1 cellular context compared by ENCODE assay signal in the genomic region with DNA sequence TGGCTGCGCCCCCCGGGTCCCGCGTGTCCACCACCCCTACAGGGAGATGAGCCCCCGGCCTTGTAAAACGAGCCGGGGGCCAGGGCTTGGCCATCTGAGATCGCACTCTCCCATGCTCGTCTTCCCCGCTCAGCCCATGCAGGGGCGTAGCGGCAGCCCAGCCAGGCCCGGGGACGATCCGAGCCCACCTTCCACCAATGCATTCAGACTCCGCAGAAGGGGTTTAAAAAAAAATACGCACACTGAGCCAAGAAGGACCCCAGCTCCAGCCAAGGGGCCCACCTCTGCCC.
TF ChIP-seq lines count a peak whose summit lies in the region.

No MANE protein-coding gene starts in this region.

TF ChIP-seq in WTC11, 78 proteins besides CTCF, POLR2A, EP300 and RAD21 (continued from another document):
- TF ChIP-seq, protein P1, sequence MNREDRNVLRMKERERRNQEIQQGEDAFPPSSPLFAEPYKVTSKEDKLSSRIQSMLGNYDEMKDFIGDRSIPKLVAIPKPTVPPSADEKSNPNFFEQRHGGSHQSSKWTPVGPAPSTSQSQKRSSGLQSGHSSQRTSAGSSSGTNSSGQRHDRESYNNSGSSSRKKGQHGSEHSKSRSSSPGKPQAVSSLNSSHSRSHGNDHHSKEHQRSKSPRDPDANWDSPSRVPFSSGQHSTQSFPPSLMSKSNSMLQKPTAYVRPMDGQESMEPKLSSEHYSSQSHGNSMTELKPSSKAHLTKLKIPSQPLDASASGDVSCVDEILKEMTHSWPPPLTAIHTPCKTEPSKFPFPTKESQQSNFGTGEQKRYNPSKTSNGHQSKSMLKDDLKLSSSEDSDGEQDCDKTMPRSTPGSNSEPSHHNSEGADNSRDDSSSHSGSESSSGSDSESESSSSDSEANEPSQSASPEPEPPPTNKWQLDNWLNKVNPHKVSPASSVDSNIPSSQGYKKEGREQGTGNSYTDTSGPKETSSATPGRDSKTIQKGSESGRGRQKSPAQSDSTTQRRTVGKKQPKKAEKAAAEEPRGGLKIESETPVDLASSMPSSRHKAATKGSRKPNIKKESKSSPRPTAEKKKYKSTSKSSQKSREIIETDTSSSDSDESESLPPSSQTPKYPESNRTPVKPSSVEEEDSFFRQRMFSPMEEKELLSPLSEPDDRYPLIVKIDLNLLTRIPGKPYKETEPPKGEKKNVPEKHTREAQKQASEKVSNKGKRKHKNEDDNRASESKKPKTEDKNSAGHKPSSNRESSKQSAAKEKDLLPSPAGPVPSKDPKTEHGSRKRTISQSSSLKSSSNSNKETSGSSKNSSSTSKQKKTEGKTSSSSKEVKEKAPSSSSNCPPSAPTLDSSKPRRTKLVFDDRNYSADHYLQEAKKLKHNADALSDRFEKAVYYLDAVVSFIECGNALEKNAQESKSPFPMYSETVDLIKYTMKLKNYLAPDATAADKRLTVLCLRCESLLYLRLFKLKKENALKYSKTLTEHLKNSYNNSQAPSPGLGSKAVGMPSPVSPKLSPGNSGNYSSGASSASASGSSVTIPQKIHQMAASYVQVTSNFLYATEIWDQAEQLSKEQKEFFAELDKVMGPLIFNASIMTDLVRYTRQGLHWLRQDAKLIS (CRISPR knock-in tag; IDR thresholded peaks at IDR 0.05; ENCODE audit: borderline replicate concordance), result no peak
- TF ChIP-seq TCF7 (CRISPR knock-in tag; IDR thresholded peaks at IDR 0.05; ENCODE audit: low read depth) (no peak), ZNF423 (CRISPR knock-in tag; IDR thresholded peaks at IDR 0.05) (no peak), TEAD1 (CRISPR knock-in tag; IDR thresholded peaks at IDR 0.05) (no peak), PRRX2 (CRISPR knock-in tag; IDR thresholded peaks at IDR 0.05) (no peak), EMX1 (CRISPR knock-in tag; IDR thresholded peaks at IDR 0.05) (no peak), CREB1 (CRISPR knock-in tag; IDR thresholded peaks at IDR 0.05) (no peak), FOXP1 (CRISPR knock-in tag; IDR thresholded peaks at IDR 0.05; ENCODE audit: borderline replicate concordance) (no peak), SP1 (CRISPR knock-in tag; conservative IDR thresholded peaks at IDR 0.05) (no peak; the same call in 1 of the 2 replicates), NR2C2 (CRISPR knock-in tag; IDR thresholded peaks at IDR 0.05) (no peak), RELA (CRISPR knock-in tag; IDR thresholded peaks at IDR 0.05; ENCODE audit: borderline replicate concordance) (no peak), JUN (CRISPR knock-in tag; IDR thresholded peaks at IDR 0.05) (no peak), MXD4 (CRISPR knock-in tag; IDR thresholded peaks at IDR 0.05; ENCODE audit: borderline replicate concordance) (no peak)
- TF ChIP-seq, protein P2, sequence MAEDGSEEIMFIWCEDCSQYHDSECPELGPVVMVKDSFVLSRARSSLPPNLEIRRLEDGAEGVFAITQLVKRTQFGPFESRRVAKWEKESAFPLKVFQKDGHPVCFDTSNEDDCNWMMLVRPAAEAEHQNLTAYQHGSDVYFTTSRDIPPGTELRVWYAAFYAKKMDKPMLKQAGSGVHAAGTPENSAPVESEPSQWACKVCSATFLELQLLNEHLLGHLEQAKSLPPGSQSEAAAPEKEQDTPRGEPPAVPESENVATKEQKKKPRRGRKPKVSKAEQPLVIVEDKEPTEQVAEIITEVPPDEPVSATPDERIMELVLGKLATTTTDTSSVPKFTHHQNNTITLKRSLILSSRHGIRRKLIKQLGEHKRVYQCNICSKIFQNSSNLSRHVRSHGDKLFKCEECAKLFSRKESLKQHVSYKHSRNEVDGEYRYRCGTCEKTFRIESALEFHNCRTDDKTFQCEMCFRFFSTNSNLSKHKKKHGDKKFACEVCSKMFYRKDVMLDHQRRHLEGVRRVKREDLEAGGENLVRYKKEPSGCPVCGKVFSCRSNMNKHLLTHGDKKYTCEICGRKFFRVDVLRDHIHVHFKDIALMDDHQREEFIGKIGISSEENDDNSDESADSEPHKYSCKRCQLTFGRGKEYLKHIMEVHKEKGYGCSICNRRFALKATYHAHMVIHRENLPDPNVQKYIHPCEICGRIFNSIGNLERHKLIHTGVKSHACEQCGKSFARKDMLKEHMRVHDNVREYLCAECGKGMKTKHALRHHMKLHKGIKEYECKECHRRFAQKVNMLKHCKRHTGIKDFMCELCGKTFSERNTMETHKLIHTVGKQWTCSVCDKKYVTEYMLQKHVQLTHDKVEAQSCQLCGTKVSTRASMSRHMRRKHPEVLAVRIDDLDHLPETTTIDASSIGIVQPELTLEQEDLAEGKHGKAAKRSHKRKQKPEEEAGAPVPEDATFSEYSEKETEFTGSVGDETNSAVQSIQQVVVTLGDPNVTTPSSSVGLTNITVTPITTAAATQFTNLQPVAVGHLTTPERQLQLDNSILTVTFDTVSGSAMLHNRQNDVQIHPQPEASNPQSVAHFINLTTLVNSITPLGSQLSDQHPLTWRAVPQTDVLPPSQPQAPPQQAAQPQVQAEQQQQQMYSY (CRISPR knock-in tag; IDR thresholded peaks at IDR 0.05), result no peak
- TF ChIP-seq, protein P3, sequence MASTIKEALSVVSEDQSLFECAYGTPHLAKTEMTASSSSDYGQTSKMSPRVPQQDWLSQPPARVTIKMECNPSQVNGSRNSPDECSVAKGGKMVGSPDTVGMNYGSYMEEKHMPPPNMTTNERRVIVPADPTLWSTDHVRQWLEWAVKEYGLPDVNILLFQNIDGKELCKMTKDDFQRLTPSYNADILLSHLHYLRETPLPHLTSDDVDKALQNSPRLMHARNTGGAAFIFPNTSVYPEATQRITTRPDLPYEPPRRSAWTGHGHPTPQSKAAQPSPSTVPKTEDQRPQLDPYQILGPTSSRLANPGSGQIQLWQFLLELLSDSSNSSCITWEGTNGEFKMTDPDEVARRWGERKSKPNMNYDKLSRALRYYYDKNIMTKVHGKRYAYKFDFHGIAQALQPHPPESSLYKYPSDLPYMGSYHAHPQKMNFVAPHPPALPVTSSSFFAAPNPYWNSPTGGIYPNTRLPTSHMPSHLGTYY (CRISPR knock-in tag; IDR thresholded peaks at IDR 0.05), result no peak
- TF ChIP-seq, protein P4, sequence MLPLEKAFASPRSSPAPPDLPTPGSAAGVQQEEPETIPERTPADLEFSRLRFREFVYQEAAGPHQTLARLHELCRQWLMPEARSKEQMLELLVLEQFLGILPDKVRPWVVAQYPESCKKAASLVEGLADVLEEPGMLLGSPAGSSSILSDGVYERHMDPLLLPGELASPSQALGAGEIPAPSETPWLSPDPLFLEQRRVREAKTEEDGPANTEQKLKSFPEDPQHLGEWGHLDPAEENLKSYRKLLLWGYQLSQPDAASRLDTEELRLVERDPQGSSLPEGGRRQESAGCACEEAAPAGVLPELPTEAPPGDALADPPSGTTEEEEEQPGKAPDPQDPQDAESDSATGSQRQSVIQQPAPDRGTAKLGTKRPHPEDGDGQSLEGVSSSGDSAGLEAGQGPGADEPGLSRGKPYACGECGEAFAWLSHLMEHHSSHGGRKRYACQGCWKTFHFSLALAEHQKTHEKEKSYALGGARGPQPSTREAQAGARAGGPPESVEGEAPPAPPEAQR (CRISPR knock-in tag; IDR thresholded peaks at IDR 0.05), result no peak
- TF ChIP-seq, protein P5, sequence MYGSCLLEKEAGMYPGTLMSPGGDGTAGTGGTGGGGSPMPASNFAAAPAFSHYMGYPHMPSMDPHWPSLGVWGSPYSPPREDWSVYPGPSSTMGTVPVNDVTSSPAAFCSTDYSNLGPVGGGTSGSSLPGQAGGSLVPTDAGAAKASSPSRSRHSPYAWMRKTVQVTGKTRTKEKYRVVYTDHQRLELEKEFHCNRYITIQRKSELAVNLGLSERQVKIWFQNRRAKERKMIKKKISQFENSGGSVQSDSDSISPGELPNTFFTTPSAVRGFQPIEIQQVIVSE (CRISPR knock-in tag; IDR thresholded peaks at IDR 0.05; ENCODE audit: borderline replicate concordance), result no peak
- TF ChIP-seq, protein P6, sequence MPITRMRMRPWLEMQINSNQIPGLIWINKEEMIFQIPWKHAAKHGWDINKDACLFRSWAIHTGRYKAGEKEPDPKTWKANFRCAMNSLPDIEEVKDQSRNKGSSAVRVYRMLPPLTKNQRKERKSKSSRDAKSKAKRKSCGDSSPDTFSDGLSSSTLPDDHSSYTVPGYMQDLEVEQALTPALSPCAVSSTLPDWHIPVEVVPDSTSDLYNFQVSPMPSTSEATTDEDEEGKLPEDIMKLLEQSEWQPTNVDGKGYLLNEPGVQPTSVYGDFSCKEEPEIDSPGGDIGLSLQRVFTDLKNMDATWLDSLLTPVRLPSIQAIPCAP (CRISPR knock-in tag; IDR thresholded peaks at IDR 0.05), result peak; percentile 13; the same call in 1 of the 2 replicates
- TF ChIP-seq, protein P7, sequence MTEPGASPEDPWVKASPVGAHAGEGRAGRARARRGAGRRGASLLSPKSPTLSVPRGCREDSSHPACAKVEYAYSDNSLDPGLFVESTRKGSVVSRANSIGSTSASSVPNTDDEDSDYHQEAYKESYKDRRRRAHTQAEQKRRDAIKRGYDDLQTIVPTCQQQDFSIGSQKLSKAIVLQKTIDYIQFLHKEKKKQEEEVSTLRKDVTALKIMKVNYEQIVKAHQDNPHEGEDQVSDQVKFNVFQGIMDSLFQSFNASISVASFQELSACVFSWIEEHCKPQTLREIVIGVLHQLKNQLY (CRISPR knock-in tag; IDR thresholded peaks at IDR 0.05), result no peak
